Comparison of ENCODE assay signal across 15 cellular contexts in the genomic region with DNA sequence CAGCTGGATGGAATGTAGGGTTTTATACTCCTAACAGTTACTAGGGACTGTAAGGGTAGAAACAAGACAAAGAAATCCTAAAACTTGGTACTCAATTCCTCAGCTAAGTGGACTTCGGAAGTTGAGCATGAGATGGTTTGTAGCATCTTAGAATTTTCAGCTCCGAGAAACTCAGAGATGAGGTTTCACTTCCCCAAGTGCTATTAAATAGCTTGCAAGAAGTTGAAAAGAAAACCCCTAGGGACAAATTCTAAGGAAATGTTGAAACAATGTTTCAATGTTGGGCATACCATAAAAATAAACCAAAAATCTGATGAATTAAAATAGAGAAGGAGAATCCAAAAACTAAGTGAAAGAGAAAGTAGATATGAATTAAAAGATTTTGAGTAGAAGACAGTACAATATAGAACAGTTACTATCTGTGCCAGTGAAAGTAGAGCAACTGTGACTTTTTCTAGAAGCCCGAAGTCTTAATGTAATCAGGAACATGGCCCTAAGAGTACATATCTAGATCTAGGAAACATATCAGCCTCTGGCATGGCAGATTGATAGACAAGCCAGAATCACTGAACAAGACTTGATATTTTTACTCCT.
A peak's percentile ranks its signal among the peaks of the same experiment; 100 is the strongest.
DNase-seq lines count a peak whose midpoint lies in the region; ATAC-seq and TF ChIP-seq lines count a peak whose summit lies in the region.
"Had no signal": no experiment of that assay in that cellular context is flagged by ENCODE, and none has a peak within 500 bp of the region (broad histone marks: within the 10 kb centered on the region; RNA-seq: fewer than 3 reads in every experiment).

No MANE protein-coding gene starts in this region.

- peaks cover 0 to 13% (median 3%) of the 10 kb centered on the region in 7 donors for H3K9me3 Mint-ChIP-seq in naive B cell

- no peaks in the 10 kb centered on the region for H3K4me1 ChIP-seq in BE2C
- H3K4me1 ChIP-seq: Caco-2, heart left ventricle, vagina had no signal

- H3K4me1 Mint-ChIP-seq in naive B cell: peaks cover 6 to 12% (median 7%) of the 10 kb centered on the region in 3 donors
- H3K4me1 Mint-ChIP-seq: activated naive CD4-positive, alpha-beta T cell treated with anti-CD3 and anti-CD28 coated beads, Interleukin-2, amount 50 U/mL, for 24 hours had no signal

- H3K27me3 ChIP-seq in BE2C: no peaks in the 10 kb centered on the region
- H3K27me3 ChIP-seq: heart left ventricle, vagina had no signal

- TF ChIP-seq CTCF in BE2C (IDR thresholded peaks at IDR 0.05; ENCODE audit: low read depth, low read length): no peak
- no peak for TF ChIP-seq CTCF in GM10248 (IDR thresholded peaks at IDR 0.05; ENCODE audit: control extremely low read depth, extremely low read depth, low read depth, missing control alignments)

- peak; percentile 80 for ATAC-seq in GM19035 (IDR thresholded peaks at IDR 0.05; ENCODE audit: unreplicated experiment)
- ATAC-seq in HG02678 (IDR thresholded peaks at IDR 0.05; ENCODE audit: unreplicated experiment): peak; percentile 79
- peak; percentile 85 for ATAC-seq in HG03571 (IDR thresholded peaks at IDR 0.05; ENCODE audit: unreplicated experiment)
- peak; percentile 37 to 46 for ATAC-seq in naive B cell (ENCODE audit: low read depth in 2 of 2)
- ATAC-seq: heart left ventricle had no signal

- H3K27me3 Mint-ChIP-seq in naive B cell: peaks cover 0 to 6% (median 0%) of the 10 kb centered on the region in 3 donors
- H3K27me3 Mint-ChIP-seq: activated naive CD4-positive, alpha-beta T cell treated with anti-CD3 and anti-CD28 coated beads, Interleukin-2, amount 50 U/mL, for 24 hours had no signal

- no peak for DNase-seq in naive B cell
- no peak for DNase-seq in BE2C
- no peak for DNase-seq in OCI-M2 (lab: John Stamatoyannopoulos, UW; ENCODE audit: unreplicated experiment)
- no peak for DNase-seq in NCI-H1105 (lab: John Stamatoyannopoulos, UW)
- no peak for DNase-seq in GM10248 (ENCODE audit: extremely low spot score)
- DNase-seq: activated CD4-positive, alpha-beta T cell treated with anti-CD3 and anti-CD28 coated beads for 4 hours; Caco-2; heart left ventricle; midbrain; NCI-H2081 had no signal

- no peaks in the 10 kb centered on the region for H3K36me3 ChIP-seq in BE2C
- H3K36me3 ChIP-seq: heart left ventricle, vagina had no signal

- CTCF ChIA-PET in GM10248 (lab: Yijun Ruan, JAX): no interaction called here

- H3K36me3 Mint-ChIP-seq in naive B cell: no peaks in the 10 kb centered on the region
- H3K36me3 Mint-ChIP-seq: activated naive CD4-positive, alpha-beta T cell treated with anti-CD3 and anti-CD28 coated beads, Interleukin-2, amount 50 U/mL, for 24 hours had no signal

- POLR2A ChIA-PET in GM10248 (lab: Yijun Ruan, JAX): no interaction called here

- no peak overlapping the region for H3K4me3 Mint-ChIP-seq in naive B cell
- H3K4me3 Mint-ChIP-seq: activated naive CD4-positive, alpha-beta T cell treated with anti-CD3 and anti-CD28 coated beads, Interleukin-2, amount 50 U/mL, for 24 hours had no signal

- no peak overlapping the region for H3K4me3 ChIP-seq in BE2C (ENCODE audit: low read depth, low read length)
- H3K4me3 ChIP-seq: heart left ventricle, vagina had no signal

- H3K9me3 ChIP-seq in BE2C: no peaks in the 10 kb centered on the region
- H3K9me3 ChIP-seq: Caco-2, heart left ventricle, vagina had no signal

- H3K27ac Mint-ChIP-seq in naive B cell: no peak overlapping the region
- H3K27ac Mint-ChIP-seq: activated naive CD4-positive, alpha-beta T cell treated with anti-CD3 and anti-CD28 coated beads, Interleukin-2, amount 50 U/mL, for 24 hours had no signal
